10 cellular contexts compared by ENCODE assay signal in the genomic region with DNA sequence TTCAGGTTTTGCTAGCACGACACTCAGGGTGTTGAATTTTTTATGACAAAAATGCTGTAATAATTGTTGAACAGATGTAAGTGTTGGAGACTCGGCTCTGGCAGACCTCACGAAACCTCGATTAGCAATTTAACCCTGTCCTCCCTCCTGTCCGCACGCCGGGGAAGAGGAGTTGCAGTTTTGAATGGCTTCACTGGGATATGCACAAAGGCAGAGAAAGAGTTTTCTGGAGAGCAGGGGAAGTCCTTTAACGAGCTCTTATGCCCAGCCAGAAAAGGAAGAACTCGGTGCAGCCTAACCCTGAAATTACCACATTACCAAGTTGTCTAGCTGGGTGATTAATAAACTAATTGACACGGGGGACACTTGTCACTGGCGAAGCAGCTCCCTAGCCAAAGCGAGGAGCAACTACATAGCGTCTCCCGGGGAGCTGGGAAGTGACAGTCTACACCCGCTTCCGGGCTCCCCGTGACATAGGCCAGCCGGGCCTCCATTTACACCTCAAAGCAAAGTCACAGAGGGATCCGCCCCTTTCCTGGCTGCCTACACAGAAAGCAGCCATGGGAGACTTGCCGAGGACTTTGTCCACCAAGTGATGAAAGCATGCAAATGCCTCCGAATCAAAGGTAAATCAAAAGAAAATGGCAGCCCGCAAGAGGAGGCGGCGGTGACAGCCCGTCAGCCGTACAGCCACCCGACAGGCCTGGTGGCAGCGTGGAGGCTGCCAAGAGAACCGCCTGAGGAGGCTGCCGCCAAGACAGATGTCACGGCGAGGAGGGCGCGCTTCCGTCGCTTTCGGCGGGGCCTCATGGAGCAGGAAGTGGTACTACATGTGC.
DNase-seq lines count a peak whose midpoint lies in the region; ATAC-seq lines count a peak whose summit lies in the region.
"Had no signal": no experiment of that assay in that cellular context is flagged by ENCODE, and none has a peak within 500 bp of the region (broad histone marks: within the 10 kb centered on the region; RNA-seq: fewer than 3 reads in every experiment).

No MANE protein-coding gene starts in this region.

- ATAC-seq in GM21717 (IDR thresholded peaks at IDR 0.05; ENCODE audit: unreplicated experiment), result no peak
- ATAC-seq: A549, Panc1 had no signal

- peak overlapping the region; percentile 99 for H3K27ac Mint-ChIP-seq in activated naive CD8-positive, alpha-beta T cell

- peak; percentile 16 for DNase-seq in NCI-H510A (lab: John Stamatoyannopoulos, UW)
- no peak for DNase-seq in NCI-H510A treated with DMSO at 0.1 percent for 48 hours (lab: John Stamatoyannopoulos, UW)
- peak; percentile 21 for DNase-seq in kidney tubule cell (ENCODE audit: low spot score)
- DNase-seq in stimulated activated CD8-positive, alpha-beta memory T cell treated with anti-CD3 and anti-CD28 coated beads, Interleukin-12 subunit alpha, Interleukin-12 subunit beta, amount 100 ng/mL, for 1 hour (ENCODE audit: low read depth), result peak; percentile 66
- no peak for DNase-seq in NCI-H2107 treated with DMSO at 0.1 percent for 48 hours (lab: John Stamatoyannopoulos, UW; ENCODE audit: unreplicated experiment)
- DNase-seq in T1000 (lab: John Stamatoyannopoulos, UW), result no peak

- H3K27me3 Mint-ChIP-seq in activated naive CD8-positive, alpha-beta T cell, result no peaks in the 10 kb centered on the region

- H3K4me3 Mint-ChIP-seq in activated naive CD8-positive, alpha-beta T cell, result peak overlapping the region; percentile 95

- H3K4me1 Mint-ChIP-seq in activated naive CD8-positive, alpha-beta T cell (ENCODE audit: low read depth), result peaks cover 51% of the 10 kb centered on the region

- no peaks in the 10 kb centered on the region for H3K9me3 Mint-ChIP-seq in activated naive CD8-positive, alpha-beta T cell (ENCODE audit: low read depth)

- H3K36me3 Mint-ChIP-seq in activated naive CD8-positive, alpha-beta T cell, result peaks cover 32% of the 10 kb centered on the region

Comparison
In these comparisons a context has a peak if more than half of its experiments do, and no peak if none do; other contexts are left out.
1. DNase-seq: peak in NCI-H510A (single experiment), kidney tubule cell (single experiment) and stimulated activated CD8-positive, alpha-beta memory T cell treated with anti-CD3 and anti-CD28 coated beads, Interleukin-12 subunit alpha, Interleukin-12 subunit beta, amount 100 ng/mL, for 1 hour (single experiment); none in NCI-H510A treated with DMSO at 0.1 percent for 48 hours (single experiment), NCI-H2107 treated with DMSO at 0.1 percent for 48 hours (single experiment) and T1000 (single experiment).